9 cellular contexts compared by ENCODE assay signal in genomic region chr7:37732253-37732652, GRCh38. TPM values are rescaled to one million over a fixed set of nuclear protein-coding genes. Genes with fewer than 3 reads are reported as not detected.
DNase-seq lines count a peak whose midpoint lies in the region; ATAC-seq, FAIRE-seq and TF ChIP-seq lines count a peak whose summit lies in the region.
"Had no signal": no experiment of that assay in that cellular context is flagged by ENCODE, and none has a peak within 500 bp of the region (broad histone marks: within the 10 kb centered on the region; RNA-seq: fewer than 3 reads in every experiment).

No MANE protein-coding gene starts in this region.

- H3K27ac ChIP-seq in endothelial cell of umbilical vein (ENCODE audit: insufficient read depth, low read depth, low read length): no peak overlapping the region

- DNase-seq in Right ventricle myocardium inferior (ENCODE audit: missing footprints) (peak; percentile 65), cardiac septum (ENCODE audit: low spot score) (no peak), NOMO-1 treated with DMSO at 0.1 percent for 48 hours (lab: John Stamatoyannopoulos, UW; ENCODE audit: unreplicated experiment) (peak; percentile 97), endothelial cell of umbilical vein (ENCODE audit: low read depth, low spot score) (peak; percentile 25), nephron progenitor cell (peak; percentile 52), epidermal melanocyte (ENCODE audit: insufficient read length, low spot score) (no peak), mesenteric fat pad (ENCODE audit: low spot score) (no peak)
- DNase-seq: activated naive CD8-positive, alpha-beta T cell treated with anti-CD3 and anti-CD28 coated beads, Interleukin-2, amount 10 ng/mL, durations not matched to agents 7 days and 5 days had no signal

- no peaks in the 10 kb centered on the region for H3K4me1 Mint-ChIP-seq in nephron progenitor cell

- no peak overlapping the region for H2AFZ ChIP-seq in endothelial cell of umbilical vein (ENCODE audit: low read depth, low read length)

- H4K20me1 ChIP-seq in endothelial cell of umbilical vein (replicated peaks; ENCODE audit: control insufficient read depth, extremely low read depth, insufficient read depth, low read length): no peaks in the 10 kb centered on the region

- H3K4me2 ChIP-seq in endothelial cell of umbilical vein (ENCODE audit: insufficient read depth, low read length): no peak overlapping the region

- no peak overlapping the region for H3K27ac Mint-ChIP-seq in nephron progenitor cell
- H3K27ac Mint-ChIP-seq: activated naive CD8-positive, alpha-beta T cell treated with anti-CD3 and anti-CD28 coated beads, Interleukin-2, amount 10 ng/mL, durations not matched to agents 7 days and 5 days had no signal

- intact Hi-C loops in Right ventricle myocardium inferior (cut with DNase I) (no loop called here), cardiac septum (cut with DNase I) (no loop called here), endothelial cell of umbilical vein (cut with micrococcal nuclease) (loop anchor here (2.0 to 10.0 kb wide), 2 partner anchors 447 to 497 kb away; no protein-coding TSS in a partner anchor)

- ATAC-seq in Right ventricle myocardium inferior (peak; percentile 82), HG02798 (IDR thresholded peaks at IDR 0.05; ENCODE audit: poor library complexity, unreplicated experiment) (peak; percentile 81)

- dilution Hi-C loops in endothelial cell of umbilical vein (cut with MboI; ENCODE audit: extremely low pct_ligation_motif_present, low sequenced_read_pairs): no loop called here

- H3K27me3 Mint-ChIP-seq in nephron progenitor cell (ENCODE audit: low read depth, poor library complexity): peaks cover 3% of the 10 kb centered on the region

- TF ChIP-seq CTCF in endothelial cell of umbilical vein (IDR thresholded peaks at IDR 0.05; ENCODE audit: extremely low read depth in 1 of 2, insufficient read depth in 1 of 2, low read depth in 1 of 2, low read length in 2 of 2) (peak; percentile 28 to 58), nephron progenitor cell (IDR thresholded peaks at IDR 0.05) (peak; percentile 55)

- no peaks in the 10 kb centered on the region for H3K4me1 ChIP-seq in endothelial cell of umbilical vein (ENCODE audit: control insufficient read depth, extremely low read depth, insufficient read depth, low read length)

- H3K9me3 Mint-ChIP-seq in nephron progenitor cell: no peaks in the 10 kb centered on the region
- H3K9me3 Mint-ChIP-seq: activated naive CD8-positive, alpha-beta T cell treated with anti-CD3 and anti-CD28 coated beads, Interleukin-2, amount 10 ng/mL, durations not matched to agents 7 days and 5 days had no signal

- H3K9ac ChIP-seq in endothelial cell of umbilical vein (replicated peaks; ENCODE audit: extremely low read depth, insufficient read depth, low read length): no peak overlapping the region

- CTCF ChIA-PET in endothelial cell of umbilical vein (lab: Charles Lee): interaction anchor here (0.6 to 1.6 kb wide), 13 partner anchors 12 to 533 kb away, joined by 3 to 8 read pairs (median 3); no protein-coding TSS in a partner anchor

- POLR2A ChIA-PET in endothelial cell of umbilical vein (lab: Charles Lee): no interaction called here

- H3K27me3 ChIP-seq in endothelial cell of umbilical vein (ENCODE audit: control insufficient read depth in 2 of 2, insufficient read depth in 2 of 2, low read length in 2 of 2): peaks cover 2 to 3% of the 10 kb centered on the region in 2 experiments

- no peak for TF ChIP-seq POLR2A in endothelial cell of umbilical vein (IDR thresholded peaks at IDR 0.05; ENCODE audit: low read depth, low read length)

- no peaks in the 10 kb centered on the region for H3K9me1 ChIP-seq in endothelial cell of umbilical vein (replicated peaks; ENCODE audit: control insufficient read depth, extremely low read depth, insufficient read depth, low read length)

- H3K9me3 ChIP-seq in endothelial cell of umbilical vein (replicated peaks; ENCODE audit: control insufficient read depth, insufficient read depth, low read length): no peaks in the 10 kb centered on the region

- no peak for FAIRE-seq in endothelial cell of umbilical vein (lab: Jason Lieb, UNC)

- no peaks in the 10 kb centered on the region for H3K36me3 Mint-ChIP-seq in nephron progenitor cell (ENCODE audit: low read depth)
- H3K36me3 Mint-ChIP-seq: activated naive CD8-positive, alpha-beta T cell treated with anti-CD3 and anti-CD28 coated beads, Interleukin-2, amount 10 ng/mL, durations not matched to agents 7 days and 5 days had no signal

- no peaks in the 10 kb centered on the region for H3K79me2 ChIP-seq in endothelial cell of umbilical vein (ENCODE audit: control insufficient read depth, insufficient read depth, low read length)

- H3K36me3 ChIP-seq in endothelial cell of umbilical vein (ENCODE audit: control insufficient read depth in 2 of 2, extremely low read depth in 1 of 2, insufficient read depth in 2 of 2, low read length in 2 of 2): no peaks in the 10 kb centered on the region

- H3K4me3 ChIP-seq in endothelial cell of umbilical vein (replicated peaks in 1 of 3; ENCODE audit: insufficient read depth in 1 of 3, low read depth in 1 of 3, low read length in 3 of 3): no peak overlapping the region

- H3K4me3 Mint-ChIP-seq in nephron progenitor cell: no peak overlapping the region
- H3K4me3 Mint-ChIP-seq: activated naive CD8-positive, alpha-beta T cell treated with anti-CD3 and anti-CD28 coated beads, Interleukin-2, amount 10 ng/mL, durations not matched to agents 7 days and 5 days had no signal

- no TSS peak for BruUV-seq in endothelial cell of umbilical vein (replicated peaks; lab: Mats Ljungman, UMichigan)

TF ChIP-seq in endothelial cell of umbilical vein, 7 proteins besides CTCF, POLR2A, EP300 and RAD21:
- no peak for TF ChIP-seq MAX (IDR thresholded peaks at IDR 0.05; ENCODE audit: insufficient read depth, insufficient read length)
- TF ChIP-seq EZH2 (IDR thresholded peaks at IDR 0.05; ENCODE audit: borderline replicate concordance, low read depth, low read length, severe bottlenecking): no peak
- no peak for TF ChIP-seq POLR2AphosphoS5 (IDR thresholded peaks at IDR 0.05; ENCODE audit: insufficient read depth, low read depth, low read length)
- TF ChIP-seq JUN (IDR thresholded peaks at IDR 0.05; ENCODE audit: borderline replicate concordance, insufficient read depth, insufficient read length, low read depth): no peak
- TF ChIP-seq GATA2 (IDR thresholded peaks at IDR 0.05; ENCODE audit: insufficient read depth, insufficient read length, low read depth, low read length): no peak
- no peak for TF ChIP-seq FOS (IDR thresholded peaks at IDR 0.05; ENCODE audit: borderline replicate concordance, insufficient read depth, low read length)
- TF ChIP-seq MYC (IDR thresholded peaks at IDR 0.05; ENCODE audit: low read depth, low read length): no peak

RNA-seq across cellular contexts. Expression of gene GPR141, which starts 48.7 kb away (rescaled TPM):
- total RNA-seq in Right ventricle myocardium inferior: 0.60 TPM
- 0.40 TPM for total RNA-seq in cardiac septum
- total RNA-seq in endothelial cell of umbilical vein: not detected in 2 replicates
- polyA plus RNA-seq in endothelial cell of umbilical vein: not detected in 2 replicates
- not detected in 2 replicates for polyA plus RNA-seq in endothelial cell of umbilical vein (2011; cell fraction: cytosol; rRNA removed)
- not detected in 2 replicates for polyA plus RNA-seq in endothelial cell of umbilical vein (2011; cell fraction: nucleus; rRNA removed)
- not detected in 2 replicates for polyA plus RNA-seq in endothelial cell of umbilical vein (2012)
- not detected in 2 replicates for polyA minus RNA-seq in endothelial cell of umbilical vein
- not detected for polyA minus RNA-seq in endothelial cell of umbilical vein (2011; cell fraction: cytosol; rRNA and poly(A)+ RNA removed)
- polyA minus RNA-seq in endothelial cell of umbilical vein (2011; cell fraction: nucleus; rRNA and poly(A)+ RNA removed): not detected in 2 replicates
- 0.77 TPM for total RNA-seq in mesenteric fat pad
- total RNA-seq: activated naive CD8-positive, alpha-beta T cell treated with anti-CD3 and anti-CD28 coated beads, Interleukin-2, amount 10 ng/mL, durations not matched to agents 7 days and 5 days had no signal

Comparison
In these comparisons a context has a peak if more than half of its experiments do, and no peak if none do; other contexts are left out.
1. DNase-seq: peak in Right ventricle myocardium inferior (single experiment), NOMO-1 treated with DMSO at 0.1 percent for 48 hours (single experiment), endothelial cell of umbilical vein (single experiment) and nephron progenitor cell (single experiment); none in cardiac septum (single experiment), epidermal melanocyte (single experiment) and mesenteric fat pad (single experiment).